In genomic region chr11:65502274-65502851, GRCh38 we compare ENCODE assay signal across 8 cellular contexts. TPM values are rescaled to one million over a fixed set of nuclear protein-coding genes. Genes with fewer than 3 reads are reported as not detected.
A peak's percentile ranks its signal among the peaks of the same experiment; 100 is the strongest.
DNase-seq lines count a peak whose midpoint lies in the region; ATAC-seq, FAIRE-seq and TF ChIP-seq lines count a peak whose summit lies in the region.

No MANE protein-coding gene starts in this region.

- TF ChIP-seq CTCF in Caco-2 (IDR thresholded peaks at IDR 0.05; ENCODE audit: insufficient read depth in 1 of 2, low read depth in 1 of 2, low read length in 1 of 2, severe bottlenecking in 1 of 2, unreplicated experiment in 1 of 2) (no peak), epithelial cell of esophagus (IDR thresholded peaks at IDR 0.05; ENCODE audit: insufficient read depth, low read depth, low read length, missing control alignments) (no peak), osteoblast (IDR thresholded peaks at IDR 0.05; ENCODE audit: extremely low read depth, low read depth, low read length) (no peak)
- no peak for TF ChIP-seq CTCF in CD4-positive, alpha-beta T cell (IDR thresholded peaks at IDR 0.05)

- peaks cover 29% of the 10 kb centered on the region for H3K4me1 ChIP-seq in Caco-2
- peaks cover 10% of the 10 kb centered on the region for H3K4me1 ChIP-seq in osteoblast (ENCODE audit: insufficient read depth, low read length)

- peaks cover 48% of the 10 kb centered on the region for H3K4me1 Mint-ChIP-seq in Caco-2 (ENCODE audit: low read depth, unreplicated experiment)
- peaks cover 46% of the 10 kb centered on the region for H3K4me1 Mint-ChIP-seq in CD4-positive, alpha-beta T cell (ENCODE audit: low read depth)

- no peak overlapping the region for H3K4me3 Mint-ChIP-seq in Caco-2 (ENCODE audit: unreplicated experiment)
- H3K4me3 Mint-ChIP-seq in CD4-positive, alpha-beta T cell: no peak overlapping the region

- H2AFZ ChIP-seq in osteoblast (ENCODE audit: low read length): no peak overlapping the region

- H3K27ac Mint-ChIP-seq in Caco-2 (ENCODE audit: unreplicated experiment): no peak overlapping the region
- H3K27ac Mint-ChIP-seq in CD4-positive, alpha-beta T cell: no peak overlapping the region

- H3K27ac ChIP-seq in osteoblast (ENCODE audit: low read depth, low read length): peak overlapping the region; percentile 95
- H3K27ac ChIP-seq in CD4-positive, alpha-beta T cell (ENCODE audit: low read depth, low read length): no peak overlapping the region

- H3K79me2 ChIP-seq in osteoblast (ENCODE audit: insufficient read depth, low read length): peaks cover 91% of the 10 kb centered on the region

- H3K36me3 ChIP-seq in Caco-2 (ENCODE audit: control insufficient read depth, insufficient read depth, low read length) (peaks cover 17% of the 10 kb centered on the region), osteoblast (ENCODE audit: insufficient read depth, low read length) (peaks cover 63% of the 10 kb centered on the region)

- peaks cover 65% of the 10 kb centered on the region for H4K20me1 ChIP-seq in osteoblast (ENCODE audit: insufficient read depth, low read length)

- H3K9me3 ChIP-seq in Caco-2: no peaks in the 10 kb centered on the region
- H3K9me3 ChIP-seq in osteoblast (ENCODE audit: low read depth, low read length): no peaks in the 10 kb centered on the region
- H3K9me3 ChIP-seq in CD4-positive, alpha-beta T cell (ENCODE audit: control insufficient read depth, low read length): no peaks in the 10 kb centered on the region

- no peak for TF ChIP-seq POLR2A in GM18505 (IDR thresholded peaks at IDR 0.05; ENCODE audit: borderline replicate concordance, extremely low read depth, insufficient read depth, insufficient read length)

- H3K4me3 ChIP-seq in Caco-2 (ENCODE audit: low read depth, low read length) (peak overlapping the region; percentile 81), epithelial cell of esophagus (ENCODE audit: low read length) (peak overlapping the region; percentile 98), osteoblast (ENCODE audit: insufficient read depth, low read length) (peak overlapping the region; percentile 86)

- H3K27me3 Mint-ChIP-seq in Caco-2 (ENCODE audit: insufficient read depth, unreplicated experiment): peaks cover 3% of the 10 kb centered on the region
- H3K27me3 Mint-ChIP-seq in CD4-positive, alpha-beta T cell: no peaks in the 10 kb centered on the region

- ATAC-seq in CD4-positive, alpha-beta T cell (ENCODE audit: poor library complexity): no peak
- ATAC-seq in GM18505 (IDR thresholded peaks at IDR 0.05; ENCODE audit: unreplicated experiment): no peak

- CTCF ChIA-PET in Caco-2 (lab: Charles Lee): interaction anchor here (0.7 kb wide), 1 partner anchor 14 kb away, joined by 3 read pairs; no protein-coding TSS in a partner anchor
- CTCF ChIA-PET in CD4-positive, alpha-beta T cell (lab: Charles Lee): interaction anchor here (1.1 to 2.1 kb wide), 8 partner anchors 9 to 120 kb away, joined by 3 to 12 read pairs (median 7); partner anchors contain the start of gene SLC25A45

- peak overlapping the region; percentile 86 for H3K4me2 ChIP-seq in osteoblast (ENCODE audit: insufficient read depth, low read length)

- no TSS peak for BruUV-seq in Caco-2 (replicated peaks; lab: Mats Ljungman, UMichigan)

- DNase-seq in Caco-2 (no peak), NCI-H526 treated with DMSO at 0.1 percent for 48 hours (lab: John Stamatoyannopoulos, UW) (peak; percentile 49), epithelial cell of esophagus (ENCODE audit: low read depth) (peak; percentile 25), osteoblast (ENCODE audit: insufficient read length, low spot score, missing footprints) (no peak), urothelium cell line (ENCODE audit: low spot score) (no peak), cerebellar nuclear complex (lab: John Stamatoyannopoulos, UW) (no peak)
- no peak for DNase-seq in CD4-positive, alpha-beta T cell

- no peak for FAIRE-seq in urothelium cell line (lab: Jason Lieb, UNC)

- H3K9me3 Mint-ChIP-seq in Caco-2 (ENCODE audit: unreplicated experiment): no peaks in the 10 kb centered on the region
- no peaks in the 10 kb centered on the region for H3K9me3 Mint-ChIP-seq in CD4-positive, alpha-beta T cell

- no peaks in the 10 kb centered on the region for H3K36me3 Mint-ChIP-seq in Caco-2 (ENCODE audit: insufficient read depth, unreplicated experiment)
- H3K36me3 Mint-ChIP-seq in CD4-positive, alpha-beta T cell (ENCODE audit: low read depth): no peaks in the 10 kb centered on the region

- POLR2A ChIA-PET in Caco-2 (lab: Charles Lee): interaction anchor here (0.6 to 13.2 kb wide), 9 partner anchors 14 to 1197 kb away, joined by 3 to 377 read pairs (median 6); partner anchors contain the start of genes ESRRA and NEAT1
- POLR2A ChIA-PET in CD4-positive, alpha-beta T cell (lab: Charles Lee): interaction anchor here (0.6 to 15.9 kb wide), 21 partner anchors 6 to 385 kb away, joined by 3 to 3042 read pairs (median 5); partner anchors contain the start of genes EHBP1L1, FAM89B, FRMD8 and NEAT1

- H3K27me3 ChIP-seq in Caco-2 (replicated peaks; ENCODE audit: control insufficient read depth, insufficient read depth, low read length) (no peaks in the 10 kb centered on the region), osteoblast (ENCODE audit: insufficient read depth, low read length) (no peaks in the 10 kb centered on the region)
- H3K27me3 ChIP-seq in CD4-positive, alpha-beta T cell (ENCODE audit: control insufficient read depth, insufficient read depth, low read length): no peaks in the 10 kb centered on the region

- intact Hi-C loops in Caco-2 (cut with micrococcal nuclease; ENCODE audit: unreplicated experiment): no loop called here
- intact Hi-C loops in CD4-positive, alpha-beta T cell (cut with DNase I, micrococcal nuclease): no loop called here

RNA-seq across cellular contexts. Expression of gene MALAT1, which starts 3.5 kb away (rescaled TPM):
- total RNA-seq in Caco-2 (2022) (4,797 and 4,914 TPM in 2 replicates), osteoblast (19,002 and 21,612 TPM in 2 replicates)
- over 10,000 TPM; 31,509 to 32,316 TPM for total RNA-seq in CD4-positive, alpha-beta T cell

RNA-seq across cellular contexts. Expression of gene SCYL1, which starts 22.5 kb away (rescaled TPM):
- total RNA-seq in Caco-2 (2022): 123 and 124 TPM in 2 replicates
- 109 and 115 TPM in 2 replicates for total RNA-seq in osteoblast
- 10 to 100 TPM; 57.4 to 60.7 TPM for total RNA-seq in CD4-positive, alpha-beta T cell

RNA-seq across cellular contexts. Expression of gene LTBP3, which starts 55.8 kb away (rescaled TPM):
- 87.2 and 91.2 TPM in 2 replicates for total RNA-seq in Caco-2 (2022)
- total RNA-seq in osteoblast: 40.7 and 41.6 TPM in 2 replicates
- total RNA-seq in CD4-positive, alpha-beta T cell: 100 to 1,000 TPM; 236 to 238 TPM

Comparison
In these comparisons a context has a peak if more than half of its experiments do, and no peak if none do; other contexts are left out.
1. DNase-seq: peak in NCI-H526 treated with DMSO at 0.1 percent for 48 hours (single experiment) and epithelial cell of esophagus (single experiment); none in Caco-2 (0 of 2), osteoblast (single experiment), urothelium cell line (single experiment), cerebellar nuclear complex (0 of 2) and CD4-positive, alpha-beta T cell (0 of 10).
2. Peak in every context shown above with its lines, with median percentiles within 50 percentile points of each other: H3K4me3 ChIP-seq.